Comparison of ENCODE assay signal across 14 cellular contexts in genomic region chrY:5000106-5000505, GRCh38. TPM values are rescaled to one million over a fixed set of nuclear protein-coding genes. Genes with fewer than 3 reads are reported as not detected.
A peak's percentile ranks its signal among the peaks of the same experiment; 100 is the strongest.
DNase-seq lines count a peak whose midpoint lies in the region; ATAC-seq lines count a peak whose summit lies in the region.
"Not testable (repeated sequence)": the region's sequence is repeated elsewhere in the genome, so short reads cannot be mapped to it uniquely, and the experiment has no call there.
"Had no signal": no experiment of that assay in that cellular context is flagged by ENCODE, and none has a peak within 500 bp of the region (broad histone marks: within the 10 kb centered on the region; RNA-seq: fewer than 3 reads in every experiment).

Gene PCDH11Y (plus strand): TSS chrY:5000296. CDS start chrY:5057100, 56,804 bp downstream.

- H3K4me1 ChIP-seq in HUES64 (ENCODE audit: insufficient read depth, low read length); ectodermal cell (ENCODE audit: control insufficient read depth, insufficient read depth, low read length): not testable (repeated sequence)

- H3K9ac ChIP-seq in HUES64 (ENCODE audit: low read depth, low read length): not testable (repeated sequence)

- WGBS in HUES64: 0% methylated on average over 1 of the region's 22 CpGs
- 0% methylated on average over 3 of the region's 22 CpGs; no CpG with 5 or more reads in 1 of the 2 experiments for WGBS in ectodermal cell, 2 experiments

- H3K36me3 ChIP-seq in HUES64 (ENCODE audit: insufficient read depth, low read length); ectodermal cell (ENCODE audit: control insufficient read depth, insufficient read depth, low read length): not testable (repeated sequence)

- not testable (repeated sequence) for H3K27ac ChIP-seq in HUES64 (ENCODE audit: low read depth, low read length); ectodermal cell (ENCODE audit: insufficient read depth, low read depth, low read length, poor library complexity, severe bottlenecking)

- H3K9me3 ChIP-seq in HUES64 (ENCODE audit: insufficient read depth, low read depth, low read length); ectodermal cell (ENCODE audit: control insufficient read depth, low read length): not testable (repeated sequence)

- DNase-seq in NCI-H460 (ENCODE audit: extremely low read depth, low read depth) (peak; percentile 25), Right ventricle myocardium superior (peak; percentile 44), medulla oblongata (ENCODE audit: extremely low spot score) (peak; percentile 2)
- DNase-seq in activated CD4-positive, alpha-beta T cell treated with anti-CD3 and anti-CD28 coated beads, Interleukin-2, amount 50 U/mL, for 48 hours: peak; percentile 12 to 23
- DNase-seq in stimulated activated CD4-positive, alpha-beta T cell treated with anti-CD3 and anti-CD28 coated beads, Interleukin-15, amount 100 ng/mL, for 24 hours: peak; percentile 21

- ATAC-seq in Right ventricle myocardium superior (ENCODE audit: poor library complexity): peak; percentile 39

- intact Hi-C loops in Right ventricle myocardium superior (cut with DNase I): not testable (repeated sequence)

- H3K4me3 ChIP-seq in HUES64 (ENCODE audit: low read length) (peak within 1 kb of the TSS; percentile 50), ectodermal cell (ENCODE audit: insufficient read depth, low read depth, low read length) (peak within 1 kb of the TSS; percentile 29)

- H3K27me3 ChIP-seq in HUES64 (ENCODE audit: insufficient read depth, low read length): peaks cover 43% of the 10 kb centered on the region
- H3K27me3 ChIP-seq in ectodermal cell (ENCODE audit: control insufficient read depth, insufficient read depth, low read length, poor library complexity, severe bottlenecking): peaks cover 28% of the 10 kb centered on the region

RNA-seq across cellular contexts. Expression of gene PCDH11Y, which starts in this region (rescaled TPM):
- 2.5 TPM for polyA plus RNA-seq in HUES64 (2013, experiment 1 of 2)
- 4.4 TPM for polyA plus RNA-seq in HUES64 (2013, experiment 2 of 2)
- 0.23 and 0.35 TPM in 2 replicates for total RNA-seq in NCI-H460 (2014; rRNA removed; shearing (Covaris generic))
- 0.05 and 0.21 TPM in 2 replicates for polyA plus RNA-seq in NCI-H460 (2014; cell fraction: nucleus; rRNA removed)
- polyA plus RNA-seq in ectodermal cell (2013, experiment 1 of 4): 2.0 TPM
- 3.5 TPM for polyA plus RNA-seq in ectodermal cell (2013, experiment 2 of 4)
- 4.1 TPM for polyA plus RNA-seq in ectodermal cell (2013, experiment 3 of 4)
- 6.4 TPM for polyA plus RNA-seq in ectodermal cell (2013, experiment 4 of 4)
- total RNA-seq in Right ventricle myocardium superior: 0.08 TPM
- total RNA-seq: activated naive CD8-positive, alpha-beta T cell treated with anti-CD3 and anti-CD28 coated beads for 36 hours; activated T-helper 2 cell treated with anti-CD3 and anti-CD28 coated beads, Interferon-gamma antibody, Interleukin-2, Interleukin-4, amounts not matched to agents 10 μg/mL and 5 μg/mL and 100 μg/mL, durations not matched to agents 14 hours and 24 hours and 36 hours; ascending aorta; Caco-2; kidney epithelial cell; mammary epithelial cell had no signal
- polyA plus RNA-seq: AG04450, mammary epithelial cell had no signal
